In genomic region chr5:9785751-9786150, GRCh38 we compare ENCODE assay signal across 24 cellular contexts.
"Had no signal": no experiment of that assay in that cellular context is flagged by ENCODE, and none has a peak within 500 bp of the region (broad histone marks: within the 10 kb centered on the region; RNA-seq: fewer than 3 reads in every experiment).

No MANE protein-coding gene starts in this region.

- ATAC-seq: esophagus mucosa; gastrocnemius medialis; left ventricle myocardium superior; lower lobe of right lung; naive thymus-derived CD8-positive, alpha-beta T cell; psoas muscle; right cardiac atrium; stimulated activated effector memory CD8-positive, alpha-beta T cell treated with anti-CD3 and anti-CD28 coated beads, Interleukin-12 subunit alpha, Interleukin-12 subunit beta, amount 100 ng/mL, for 72 hours had no signal

- H3K4me1 Mint-ChIP-seq: naive thymus-derived CD8-positive, alpha-beta T cell; stimulated activated effector memory CD8-positive, alpha-beta T cell treated with anti-CD3 and anti-CD28 coated beads, Interleukin-12 subunit alpha, Interleukin-12 subunit beta, amount 100 ng/mL, for 72 hours had no signal

- H3K27me3 ChIP-seq: gastrocnemius medialis, ovary, sigmoid colon, stomach, thyroid gland had no signal

- H3K27me3 Mint-ChIP-seq: dendritic cell treated with granulocyte-macrophage colony-stimulating factor and Interleukin-4, amounts not matched to agents 40 ng/mL and 50 ng/mL, for 4 days; type B pancreatic cell had no signal

- DNase-seq: effector CD8-positive, alpha-beta T cell; endodermal cell; foreskin fibroblast; gastrocnemius medialis; head of caudate nucleus; left ventricle myocardium superior; lower lobe of right lung; naive thymus-derived CD8-positive, alpha-beta T cell; nephron progenitor cell; occipital lobe; ovary; posterior cingulate gyrus; psoas muscle; right cardiac atrium; sigmoid colon; stimulated activated CD4-positive, alpha-beta T cell treated with anti-CD3 and anti-CD28 coated beads, Interleukin-2, amount 100 ng/mL, for 24 hours; stimulated activated CD4-positive, alpha-beta T cell treated with anti-CD3 and anti-CD28 coated beads, Interleukin-4, amount 100 ng/mL, for 24 hours; stimulated activated naive CD4-positive, alpha-beta T cell treated with Interleukin-2 at 50 U/mL for 16 hours; stomach; thyroid gland had no signal

- H3K4me3 Mint-ChIP-seq: dendritic cell treated with granulocyte-macrophage colony-stimulating factor and Interleukin-4, amounts not matched to agents 40 ng/mL and 50 ng/mL, for 4 days; endodermal cell; naive thymus-derived CD8-positive, alpha-beta T cell; nephron progenitor cell; stimulated activated effector memory CD8-positive, alpha-beta T cell treated with anti-CD3 and anti-CD28 coated beads, Interleukin-12 subunit alpha, Interleukin-12 subunit beta, amount 100 ng/mL, for 72 hours; type B pancreatic cell had no signal

- H3K36me3 Mint-ChIP-seq: stimulated activated effector memory CD8-positive, alpha-beta T cell treated with anti-CD3 and anti-CD28 coated beads, Interleukin-12 subunit alpha, Interleukin-12 subunit beta, amount 100 ng/mL, for 72 hours; type B pancreatic cell had no signal

- H3K9me3 ChIP-seq: gastrocnemius medialis, lower lobe of right lung, ovary, psoas muscle, sigmoid colon, thyroid gland had no signal

- H3K4me1 ChIP-seq: gastrocnemius medialis, lower lobe of right lung, psoas muscle, stomach had no signal

- H3K27ac Mint-ChIP-seq: dendritic cell treated with granulocyte-macrophage colony-stimulating factor and Interleukin-4, amounts not matched to agents 40 ng/mL and 50 ng/mL, for 4 days; endodermal cell; naive thymus-derived CD8-positive, alpha-beta T cell; nephron progenitor cell; stimulated activated effector memory CD8-positive, alpha-beta T cell treated with anti-CD3 and anti-CD28 coated beads, Interleukin-12 subunit alpha, Interleukin-12 subunit beta, amount 100 ng/mL, for 72 hours; type B pancreatic cell had no signal

- H3K9me3 Mint-ChIP-seq: type B pancreatic cell had no signal

- H3K4me3 ChIP-seq: gastrocnemius medialis, lower lobe of right lung, ovary, psoas muscle, sigmoid colon, stomach, thyroid gland had no signal

- H3K36me3 ChIP-seq: gastrocnemius medialis, lower lobe of right lung, ovary, sigmoid colon, stomach, thyroid gland had no signal
